18 cellular contexts compared by ENCODE assay signal in genomic region chr5:57804007-57804444, GRCh38.
DNase-seq lines count a peak whose midpoint lies in the region; ATAC-seq and TF ChIP-seq lines count a peak whose summit lies in the region.
"Had no signal": no experiment of that assay in that cellular context is flagged by ENCODE, and none has a peak within 500 bp of the region (broad histone marks: within the 10 kb centered on the region; RNA-seq: fewer than 3 reads in every experiment).

No MANE protein-coding gene starts in this region.

- H3K27me3 Mint-ChIP-seq in stimulated activated memory B cell treated with anti-CD40 and anti-IgM and Interleukin-4, amounts not matched to agents 10 μg/mL and 1 μg/mL and 100 μg/mL, for 72 hours, result peaks cover 19% of the 10 kb centered on the region
- H3K27me3 Mint-ChIP-seq: progenitor cell of endocrine pancreas had no signal

- DNase-seq in AG04449 (ENCODE audit: low read depth, low spot score), result peak; percentile 95
- DNase-seq in HT-29 (ENCODE audit: low spot score), result peak; percentile 34
- peak; percentile 91 for DNase-seq in astrocyte of the hippocampus (ENCODE audit: low read depth, low spot score)
- DNase-seq in kidney glomerular epithelial cell (lab: John Stamatoyannopoulos, UW), result peak; percentile 87
- no peak for DNase-seq in BE2C
- no peak for DNase-seq in 8988T
- DNase-seq in activated CD4-positive, alpha-beta T cell treated with anti-CD3 and anti-CD28 coated beads for 4 hours, result no peak
- DNase-seq: activated CD4-positive, alpha-beta T cell treated with anti-CD3 and anti-CD28 coated beads for 1 hour; Calu3; MV-4-11; NCI-H82; stimulated activated CD4-positive, alpha-beta T cell treated with anti-CD3 and anti-CD28 coated beads, Interleukin-15, amount 100 ng/mL, for 24 hours; substantia nigra had no signal

- no peaks in the 10 kb centered on the region for H3K9me3 Mint-ChIP-seq in stimulated activated memory B cell treated with anti-CD40 and anti-IgM and Interleukin-4, amounts not matched to agents 10 μg/mL and 1 μg/mL and 100 μg/mL, for 72 hours

- H3K27me3 ChIP-seq in BE2C, result no peaks in the 10 kb centered on the region

- ATAC-seq in stimulated activated memory B cell treated with anti-CD40 and anti-IgM and Interleukin-4, amounts not matched to agents 10 μg/mL and 1 μg/mL and 100 μg/mL, for 72 hours, result no peak
- ATAC-seq: A549, left lobe of liver had no signal

- H3K9me3 ChIP-seq in BE2C, result no peaks in the 10 kb centered on the region
- H3K9me3 ChIP-seq: A549 had no signal

- H3K4me3 Mint-ChIP-seq in stimulated activated memory B cell treated with anti-CD40 and anti-IgM and Interleukin-4, amounts not matched to agents 10 μg/mL and 1 μg/mL and 100 μg/mL, for 72 hours, result no peak overlapping the region
- H3K4me3 Mint-ChIP-seq: activated naive CD8-positive, alpha-beta T cell had no signal

- POLR2A ChIA-PET in AG04449 (lab: Yijun Ruan, JAX), result interaction anchor here (1.0 to 1.5 kb wide), 2 partner anchors 12 to 656 kb away, joined by 3 to 7 read pairs; partner anchors contain the start of gene PLK2

- H3K4me1 ChIP-seq in BE2C, result no peaks in the 10 kb centered on the region

- H3K36me3 ChIP-seq in BE2C, result no peaks in the 10 kb centered on the region

- no peak overlapping the region for H3K4me3 ChIP-seq in AG04449 (ENCODE audit: low read depth, low read length)
- no peak overlapping the region for H3K4me3 ChIP-seq in BE2C (ENCODE audit: low read depth, low read length)
- H3K4me3 ChIP-seq: A549 had no signal

- H3K36me3 Mint-ChIP-seq in stimulated activated memory B cell treated with anti-CD40 and anti-IgM and Interleukin-4, amounts not matched to agents 10 μg/mL and 1 μg/mL and 100 μg/mL, for 72 hours, result no peaks in the 10 kb centered on the region
- H3K36me3 Mint-ChIP-seq: activated naive CD8-positive, alpha-beta T cell had no signal

- H3K27ac Mint-ChIP-seq in stimulated activated memory B cell treated with anti-CD40 and anti-IgM and Interleukin-4, amounts not matched to agents 10 μg/mL and 1 μg/mL and 100 μg/mL, for 72 hours, result no peak overlapping the region
- H3K27ac Mint-ChIP-seq: activated naive CD8-positive, alpha-beta T cell; progenitor cell of endocrine pancreas had no signal

- TF ChIP-seq CTCF in AG04449 (IDR thresholded peaks at IDR 0.05; ENCODE audit: insufficient read depth, low read length, missing control alignments) (no peak), BE2C (IDR thresholded peaks at IDR 0.05; ENCODE audit: low read depth, low read length) (no peak)

- no peaks in the 10 kb centered on the region for H3K4me1 Mint-ChIP-seq in stimulated activated memory B cell treated with anti-CD40 and anti-IgM and Interleukin-4, amounts not matched to agents 10 μg/mL and 1 μg/mL and 100 μg/mL, for 72 hours

- CTCF ChIA-PET in AG04449 (lab: Yijun Ruan, JAX), result interaction anchor here (1.7 to 2.4 kb wide), 3 partner anchors 10 to 657 kb away, joined by 4 to 12 read pairs (median 8); partner anchors contain the start of gene PLK2

Comparison
In these comparisons a context has a peak if more than half of its experiments do, and no peak if none do; other contexts are left out.
1. DNase-seq: peak in AG04449 (single experiment), HT-29 (single experiment), astrocyte of the hippocampus (single experiment) and kidney glomerular epithelial cell (single experiment); none in BE2C (single experiment), 8988T (single experiment) and activated CD4-positive, alpha-beta T cell treated with anti-CD3 and anti-CD28 coated beads for 4 hours (0 of 2).